Comparison of ENCODE assay signal across 1 cellular context in genomic region chr3:52770581-52771333, GRCh38.
A peak's percentile ranks its signal among the peaks of the same experiment; 100 is the strongest.
TF ChIP-seq lines count a peak whose summit lies in the region.

TSS of gene NEK4 (minus strand) at chr3:52770940. CDS start at chr3:52770746, 194 bp downstream.

TF ChIP-seq in HepG2, 621 proteins besides CTCF, POLR2A, EP300 and RAD21 (continued from another document and continues in another):
- TF ChIP-seq KIAA2018 (CRISPR knock-in tag; IDR thresholded peaks at IDR 0.05; ENCODE audit: borderline replicate concordance) (no peak), ZZZ3 (CRISPR knock-in tag; IDR thresholded peaks at IDR 0.05; ENCODE audit: borderline replicate concordance) (no peak), CENPT (CRISPR knock-in tag; IDR thresholded peaks at IDR 0.05; ENCODE audit: low read depth) (no peak), RBAK (CRISPR knock-in tag; IDR thresholded peaks at IDR 0.05) (no peak), ZNF747 (CRISPR knock-in tag; IDR thresholded peaks at IDR 0.05; ENCODE audit: borderline replicate concordance) (no peak), HDAC6 (IDR thresholded peaks at IDR 0.05; ENCODE audit: low read depth, low read length) (no peak), MNT (IDR thresholded peaks at IDR 0.05) (0 out of 2 replicates have a peak, but pooled peaks have one; percentile 29), CHD2 (IDR thresholded peaks at IDR 0.05; ENCODE audit: low read depth, low read length) (no peak), HMG20A (CRISPR knock-in tag; IDR thresholded peaks at IDR 0.05; ENCODE audit: borderline replicate concordance) (no peak), ZBTB25 (CRISPR knock-in tag; IDR thresholded peaks at IDR 0.05) (peak; percentile 92), ATM (IDR thresholded peaks at IDR 0.05; ENCODE audit: borderline replicate concordance) (no peak), MTA3 (CRISPR knock-in tag; IDR thresholded peaks at IDR 0.05) (no peak), MAFG (CRISPR knock-in tag; IDR thresholded peaks at IDR 0.05) (no peak), SOX6 (IDR thresholded peaks at IDR 0.05) (no peak), SOX6 (CRISPR knock-in tag; IDR thresholded peaks at IDR 0.05) (peak; percentile 85), NKX3-1 (CRISPR knock-in tag; IDR thresholded peaks at IDR 0.05) (peak; percentile 66; the same call in 1 of the 2 replicates), NCOA5 (CRISPR knock-in tag; IDR thresholded peaks at IDR 0.05) (no peak), ZBTB8A (CRISPR knock-in tag; IDR thresholded peaks at IDR 0.05; ENCODE audit: borderline replicate concordance, low read depth) (no peak), POGK (CRISPR knock-in tag; conservative IDR thresholded peaks at IDR 0.05) (peak; percentile 65), ZNF740 (CRISPR knock-in tag; IDR thresholded peaks at IDR 0.05) (no peak), ZNF788 (CRISPR knock-in tag; IDR thresholded peaks at IDR 0.05; ENCODE audit: borderline replicate concordance) (peak; percentile 54; the same call in 1 of the 2 replicates), PRDM4 (CRISPR knock-in tag; IDR thresholded peaks at IDR 0.05; ENCODE audit: borderline replicate concordance) (no peak), ZBTB34 (CRISPR knock-in tag; IDR thresholded peaks at IDR 0.05) (no peak), MXD4 (CRISPR knock-in tag; IDR thresholded peaks at IDR 0.05) (peak; percentile 37; the same call in 1 of the 2 replicates), ARID3A (IDR thresholded peaks at IDR 0.05; ENCODE audit: low read depth, low read length) (no peak), ZFP1 (CRISPR knock-in tag; IDR thresholded peaks at IDR 0.05) (no peak; the same call in 1 of the 2 replicates), ZFP37 (CRISPR knock-in tag; IDR thresholded peaks at IDR 0.05; ENCODE audit: borderline replicate concordance) (0 out of 2 replicates have a peak, but pooled peaks have one; percentile 4), NFE2 (CRISPR knock-in tag; IDR thresholded peaks at IDR 0.05) (no peak), DRAP1 (CRISPR knock-in tag; IDR thresholded peaks at IDR 0.05) (peak; percentile 46; the same call in 1 of the 2 replicates), ZNF790 (CRISPR knock-in tag; IDR thresholded peaks at IDR 0.05; ENCODE audit: borderline replicate concordance) (no peak), ZNF331 (CRISPR knock-in tag; IDR thresholded peaks at IDR 0.05) (peak; percentile 46), ZNF75D (CRISPR knock-in tag; IDR thresholded peaks at IDR 0.05; ENCODE audit: borderline replicate concordance) (no peak), KAT2B (IDR thresholded peaks at IDR 0.05; ENCODE audit: borderline replicate concordance, low read depth, low read length) (no peak), AGO1 (IDR thresholded peaks at IDR 0.05; ENCODE audit: low read depth, low read length, poor library complexity, severe bottlenecking) (no peak), PHF21A (CRISPR knock-in tag; IDR thresholded peaks at IDR 0.05) (no peak; the same call in none of the 2 replicates)
